9 cellular contexts compared by ENCODE assay signal in the genomic region with DNA sequence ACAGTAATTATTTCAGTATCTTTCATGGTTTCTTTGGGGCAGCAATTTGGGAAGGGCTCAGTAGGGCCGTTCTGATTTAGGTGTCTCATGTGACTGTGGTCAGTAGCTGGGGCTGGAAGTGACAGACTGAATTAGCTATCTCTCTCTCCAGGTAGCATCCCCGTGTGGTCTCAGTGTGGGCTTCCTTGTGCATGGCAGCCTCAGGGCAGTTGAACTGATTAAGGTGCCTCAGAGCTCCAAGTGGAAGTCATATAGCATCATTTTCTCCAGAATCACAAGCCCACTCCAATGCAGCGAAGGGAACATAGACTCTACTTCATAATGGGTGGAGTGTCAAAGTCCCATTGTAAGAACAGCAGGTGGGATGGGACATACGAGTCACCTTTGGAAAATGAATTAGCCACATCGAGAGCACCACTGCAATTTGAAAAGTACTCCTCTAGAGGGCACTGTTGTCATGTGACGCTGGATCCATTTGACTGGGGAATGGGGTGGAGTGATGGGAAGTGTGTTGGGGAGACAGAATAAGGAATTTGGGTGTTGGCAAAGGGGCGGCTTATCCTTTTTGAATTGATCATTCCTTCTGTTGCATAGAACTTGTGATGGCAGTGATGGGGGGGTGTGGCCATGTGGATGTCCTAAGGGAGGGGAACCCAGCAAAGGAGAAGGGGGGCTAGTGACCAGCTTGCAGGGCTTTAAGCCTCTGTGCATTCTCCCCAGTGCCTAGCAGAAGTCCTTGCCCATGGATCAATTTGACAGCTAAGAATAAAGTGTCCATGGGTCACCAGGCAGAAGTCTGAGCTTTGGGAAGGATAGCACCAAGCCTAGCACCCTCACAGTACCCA. TPM values are rescaled to one million over a fixed set of nuclear protein-coding genes. Genes with fewer than 3 reads are reported as not detected.
DNase-seq lines count a peak whose midpoint lies in the region; ATAC-seq, FAIRE-seq and TF ChIP-seq lines count a peak whose summit lies in the region.
"Had no signal": no experiment of that assay in that cellular context is flagged by ENCODE, and none has a peak within 500 bp of the region (broad histone marks: within the 10 kb centered on the region; RNA-seq: fewer than 3 reads in every experiment).

No MANE protein-coding gene starts in this region.

- TF ChIP-seq CTCF in cardiac fibroblast (IDR thresholded peaks at IDR 0.05; ENCODE audit: low read depth, low read length), result peak; percentile 79
- TF ChIP-seq CTCF in kidney (IDR thresholded peaks at IDR 0.05; ENCODE audit: borderline replicate concordance, extremely low read depth, insufficient read depth), result peak; percentile 85

- no peaks in the 10 kb centered on the region for H3K27me3 ChIP-seq in MG63

- no peaks in the 10 kb centered on the region for H3K9me3 ChIP-seq in MG63
- H3K9me3 ChIP-seq in kidney (ENCODE audit: control insufficient read depth in 1 of 2, low read length in 2 of 2), result no peaks in the 10 kb centered on the region

- no peak for ATAC-seq in HG03565 (IDR thresholded peaks at IDR 0.05; ENCODE audit: unreplicated experiment)

- no peak overlapping the region for H3K9ac ChIP-seq in kidney (ENCODE audit: low read length in 2 of 2)

- H3K4me1 ChIP-seq in kidney (ENCODE audit: control insufficient read depth in 1 of 2, insufficient read depth in 1 of 2, low read depth in 1 of 2, low read length in 2 of 2), result no peaks in the 10 kb centered on the region

- no peak overlapping the region for H3K27ac ChIP-seq in kidney (ENCODE audit: low read depth in 2 of 2, low read length in 2 of 2)

- intact Hi-C loops in kidney (cut with DNase I), result no loop called here

- FAIRE-seq in kidney (lab: Jason Lieb, UNC), result no peak
- FAIRE-seq: colon had no signal

- DNase-seq in NCI-H446 (lab: John Stamatoyannopoulos, UW) (peak; percentile 12 to 48), NCI-H446 treated with DMSO at 0.1 percent for 48 hours (lab: John Stamatoyannopoulos, UW) (no peak), MG63 (peak; percentile 15), SW480 (ENCODE audit: low spot score) (peak; percentile 85), cardiac fibroblast (ENCODE audit: low read depth in 2 of 2) (peak; percentile 44 to 58), kidney (no peak)
- peak; percentile 3 to 14 for DNase-seq in stimulated activated CD4-positive, alpha-beta T cell treated with anti-CD3 and anti-CD28 coated beads, Interleukin-4, amount 100 ng/mL, for 4 hours

- no peak overlapping the region for H3K4me3 ChIP-seq in MG63
- H3K4me3 ChIP-seq in cardiac fibroblast (replicated peaks in 1 of 2; ENCODE audit: low read depth in 2 of 2, low read length in 2 of 2), result no peak overlapping the region
- H3K4me3 ChIP-seq in kidney (ENCODE audit: low read length in 2 of 2), result no peak overlapping the region

- H3K36me3 ChIP-seq in MG63 (no peaks in the 10 kb centered on the region), kidney (ENCODE audit: control insufficient read depth in 1 of 2, insufficient read depth in 2 of 2, low read length in 2 of 2) (no peaks in the 10 kb centered on the region)

RNA-seq across cellular contexts. Expression of gene FAM136A, which starts 39.3 kb away (rescaled TPM):
- total RNA-seq in MG63 (2014; rRNA removed; shearing (Covaris generic); ENCODE audit: low replicate concordance), result 32.9 and 51.3 TPM in 2 replicates
- total RNA-seq in kidney, result 27.0 TPM
- polyA plus RNA-seq in kidney (ENCODE audit: insufficient read depth, low read depth, low replicate concordance), result 41.9 TPM

RNA-seq across cellular contexts. Expression of gene SNRPG, which starts 47.6 kb away (rescaled TPM):
- total RNA-seq in MG63 (2014; rRNA removed; shearing (Covaris generic); ENCODE audit: low replicate concordance), result 179 and 213 TPM in 2 replicates
- 117 TPM for total RNA-seq in kidney
- polyA plus RNA-seq in kidney (ENCODE audit: insufficient read depth, low read depth, low replicate concordance), result 180 TPM

Comparison
In these comparisons a context has a peak if more than half of its experiments do, and no peak if none do; other contexts are left out.
1. DNase-seq: peak in NCI-H446 (2 of 2), MG63 (single experiment), SW480 (single experiment), cardiac fibroblast (2 of 2) and stimulated activated CD4-positive, alpha-beta T cell treated with anti-CD3 and anti-CD28 coated beads, Interleukin-4, amount 100 ng/mL, for 4 hours (2 of 2); none in NCI-H446 treated with DMSO at 0.1 percent for 48 hours (single experiment) and kidney (single experiment).